8 cellular contexts compared by ENCODE assay signal in the genomic region with DNA sequence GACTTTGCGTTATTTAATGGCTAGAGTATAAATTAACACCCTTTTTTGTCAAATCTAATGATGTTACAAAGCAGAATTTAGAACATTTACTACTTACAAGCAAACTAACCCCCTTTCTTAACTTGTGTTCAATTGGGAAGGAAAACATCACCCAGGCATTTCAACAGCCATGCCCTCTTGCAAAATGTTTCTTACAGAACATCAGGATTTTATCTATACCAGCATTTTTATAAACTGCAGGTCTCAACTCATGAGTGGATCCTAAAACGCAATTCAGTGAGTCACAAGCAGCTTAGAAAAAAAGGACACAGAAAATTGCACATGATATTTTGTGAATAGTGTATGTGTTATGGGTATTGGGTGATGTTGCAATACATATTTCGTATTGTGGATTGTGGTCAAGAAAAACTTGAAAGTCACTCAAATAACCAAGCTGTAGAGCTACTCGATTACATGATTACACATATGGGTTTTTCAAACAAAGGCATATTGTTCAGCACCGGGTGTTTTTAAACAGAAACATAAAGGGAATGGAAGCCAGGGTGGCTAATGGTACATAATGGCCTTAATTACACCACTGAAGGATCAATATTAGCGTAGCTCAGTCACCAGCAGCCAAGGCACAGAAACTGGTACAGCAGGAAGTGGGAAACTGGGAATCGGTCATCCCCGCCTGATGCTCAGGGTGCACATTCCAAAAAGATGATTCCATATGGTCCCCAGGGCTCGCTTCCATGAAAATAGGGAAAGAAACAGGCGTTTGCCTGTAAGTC. TPM values are rescaled to one million over a fixed set of nuclear protein-coding genes. Genes with fewer than 3 reads are reported as not detected.
DNase-seq lines count a peak whose midpoint lies in the region; ATAC-seq and TF ChIP-seq lines count a peak whose summit lies in the region.

No MANE protein-coding gene starts in this region.

- DNase-seq in SKM-1 treated with dmso at 0.1 percent for 144 hours (lab: John Stamatoyannopoulos, UW; ENCODE audit: unreplicated experiment) (peak; percentile 34), SKM-1 (lab: John Stamatoyannopoulos, UW; ENCODE audit: unreplicated experiment) (no peak), NCI-H1930 (lab: John Stamatoyannopoulos, UW) (peak; percentile 52 to 59), astrocyte of the spinal cord (ENCODE audit: low read depth, low spot score) (no peak), left colon (peak in 1 of 2 donors; percentile 54), testis (no peak)

- no peaks in the 10 kb centered on the region for H3K36me3 ChIP-seq in testis (ENCODE audit: low read depth, missing control alignments)

- no peaks in the 10 kb centered on the region for H3K27me3 ChIP-seq in testis

- intact Hi-C loops in left colon (cut with DNase I, micrococcal nuclease): no loop called here
- intact Hi-C loops in testis (cut with DNase I; ENCODE audit: low total_unique reads): no loop called here

- WGBS in testis, 2 donors: 29 to 31% methylated on average over 10 of the region's 10 CpGs

- H3K27ac ChIP-seq in testis: peak overlapping the region; percentile 93 to 95

- peaks cover 12% of the 10 kb centered on the region for H3K4me1 ChIP-seq in testis

- TF ChIP-seq POLR2A in testis (IDR thresholded peaks at IDR 0.05): no peak

- peak; percentile 11 for ATAC-seq in left colon
- ATAC-seq in GM21529 (IDR thresholded peaks at IDR 0.05; ENCODE audit: unreplicated experiment): no peak
- no peak for ATAC-seq in GM19395 (IDR thresholded peaks at IDR 0.05; ENCODE audit: unreplicated experiment)

- H3K4me3 ChIP-seq in astrocyte of the spinal cord (ENCODE audit: low read depth, low read length) (peak overlapping the region; percentile 90), testis (peak overlapping the region; percentile 75 to 85)

- TF ChIP-seq CTCF in astrocyte of the spinal cord (IDR thresholded peaks at IDR 0.05; ENCODE audit: low read depth, low read length) (no peak), testis (IDR thresholded peaks at IDR 0.05) (no peak)

- in situ Hi-C loops in astrocyte of the spinal cord (cut with HindIII; ENCODE audit: low sequenced_read_pairs): no loop called here

- no peaks in the 10 kb centered on the region for H3K9me3 ChIP-seq in testis

RNA-seq across cellular contexts. Expression of a gene that starts 1.4 kb away (rescaled TPM):
- total RNA-seq in left colon: 10 to 100 TPM; 78.3 to 95.3 TPM
- total RNA-seq in testis: 10 to 100 TPM; 26.8 to 38.3 TPM
- polyA plus RNA-seq in testis (ENCODE audit: insufficient read depth, low read depth, low replicate concordance): 25.4 TPM

RNA-seq across cellular contexts. Expression of a gene that starts 56.3 kb away (rescaled TPM):
- total RNA-seq in left colon: 100 to 1,000 TPM; 146 to 159 TPM
- 100 to 1,000 TPM; 279 to 319 TPM for total RNA-seq in testis
- 375 TPM for polyA plus RNA-seq in testis (ENCODE audit: insufficient read depth, low read depth, low replicate concordance)

Comparison
In these comparisons a context has a peak if more than half of its experiments do, and no peak if none do; other contexts are left out.
1. DNase-seq: peak in SKM-1 treated with dmso at 0.1 percent for 144 hours (single experiment) and NCI-H1930 (2 of 2); none in SKM-1 (single experiment), astrocyte of the spinal cord (single experiment) and testis (single experiment).